Comparison of ENCODE assay signal across 16 cellular contexts in genomic region chrX:53732797-53733196, GRCh38. TPM values are rescaled to one million over a fixed set of nuclear protein-coding genes. Genes with fewer than 3 reads are reported as not detected.
DNase-seq lines count a peak whose midpoint lies in the region; ATAC-seq and TF ChIP-seq lines count a peak whose summit lies in the region.
"Had no signal": no experiment of that assay in that cellular context is flagged by ENCODE, and none has a peak within 500 bp of the region (broad histone marks: within the 10 kb centered on the region; RNA-seq: fewer than 3 reads in every experiment).

No MANE protein-coding gene starts in this region.

- intact Hi-C loops in activated CD4-positive, alpha-beta memory T cell treated with anti-CD3 and anti-CD28 coated beads for 36 hours (cut with micrococcal nuclease), result loop anchor here (1.0 to 5.0 kb wide), 3 partner anchors 16 to 100 kb away; no protein-coding TSS in a partner anchor

- peak; percentile 91 to 93 for ATAC-seq in activated T-cell treated with anti-CD3 and anti-CD28 coated beads, Interleukin-2, amount 50 U/mL, for 72 hours (replicated peaks in 1 of 2)
- ATAC-seq in GM19395 (IDR thresholded peaks at IDR 0.05; ENCODE audit: unreplicated experiment), result peak; percentile 74
- no peak for ATAC-seq in central memory CD8-positive, alpha-beta T cell (replicated peaks; ENCODE audit: extremely low read depth, poor library complexity, severe bottlenecking)
- ATAC-seq in SK-N-SH treated with all-trans-retinoic acid at 6 μM for 48 hours, result no peak
- ATAC-seq: CD8-positive, alpha-beta T cell; heart left ventricle; psoas muscle had no signal

- CTCF ChIA-PET in activated CD4-positive, alpha-beta memory T cell treated with anti-CD3 and anti-CD28 coated beads for 36 hours (lab: Charles Lee), result interaction anchor here (1.0 to 1.8 kb wide), 2 partner anchors 16 to 18 kb away, joined by 4 to 7 read pairs; no protein-coding TSS in a partner anchor

- peaks cover 0 to 2% of the 10 kb centered on the region in 2 donors for H3K9me3 Mint-ChIP-seq in activated T-cell treated with anti-CD3 and anti-CD28 coated beads, Interleukin-2, amount 50 U/mL, for 72 hours
- no peaks in the 10 kb centered on the region for H3K9me3 Mint-ChIP-seq in activated CD4-positive, alpha-beta memory T cell treated with anti-CD3 and anti-CD28 coated beads for 36 hours
- H3K9me3 Mint-ChIP-seq in central memory CD8-positive, alpha-beta T cell, result no peaks in the 10 kb centered on the region
- peaks cover 7% of the 10 kb centered on the region for H3K9me3 Mint-ChIP-seq in osteocyte (ENCODE audit: unreplicated experiment)
- H3K9me3 Mint-ChIP-seq: CD8-positive, alpha-beta T cell had no signal

- peak overlapping the region; percentile 76 to 78 for H3K4me3 Mint-ChIP-seq in activated T-cell treated with anti-CD3 and anti-CD28 coated beads, Interleukin-2, amount 50 U/mL, for 72 hours
- peak overlapping the region; percentile 60 for H3K4me3 Mint-ChIP-seq in activated CD4-positive, alpha-beta memory T cell treated with anti-CD3 and anti-CD28 coated beads for 36 hours
- H3K4me3 Mint-ChIP-seq in central memory CD8-positive, alpha-beta T cell, result no peak overlapping the region
- no peak overlapping the region for H3K4me3 Mint-ChIP-seq in osteocyte (ENCODE audit: unreplicated experiment)
- H3K4me3 Mint-ChIP-seq: nephron progenitor cell had no signal

- peak; percentile 47 to 65 for DNase-seq in activated T-cell treated with anti-CD3 and anti-CD28 coated beads, Interleukin-2, amount 50 U/mL, for 72 hours
- DNase-seq in activated T-cell treated with anti-CD3 and anti-CD28 coated beads, Interleukin-2, amount 50 U/mL, for 1 hour, result no peak
- DNase-seq in activated CD4-positive, alpha-beta memory T cell treated with anti-CD3 and anti-CD28 coated beads for 36 hours, result peak; percentile 56
- no peak for DNase-seq in central memory CD8-positive, alpha-beta T cell (ENCODE audit: low spot score in 2 of 2)
- no peak for DNase-seq in GDM1 (lab: John Stamatoyannopoulos, UW)
- DNase-seq in osteocyte (ENCODE audit: extremely low spot score, unreplicated experiment), result no peak
- DNase-seq: CD8-positive, alpha-beta T cell; esophagus squamous epithelium; heart left ventricle; NCI-H1436 treated with DMSO at 0.1 percent for 48 hours; NCI-H226; nephron progenitor cell; psoas muscle; SHP77 had no signal

- POLR2A ChIA-PET in activated CD4-positive, alpha-beta memory T cell treated with anti-CD3 and anti-CD28 coated beads for 36 hours (lab: Charles Lee), result interaction anchor here (1.6 to 5.3 kb wide), 3 partner anchors 16 to 49 kb away, joined by 6 to 79 read pairs (median 7); partner anchors contain the start of gene HUWE1

- peaks cover 12 to 15% of the 10 kb centered on the region in 2 donors for H3K36me3 Mint-ChIP-seq in activated T-cell treated with anti-CD3 and anti-CD28 coated beads, Interleukin-2, amount 50 U/mL, for 72 hours (ENCODE audit: insufficient read depth in 2 of 2)
- H3K36me3 Mint-ChIP-seq in activated CD4-positive, alpha-beta memory T cell treated with anti-CD3 and anti-CD28 coated beads for 36 hours, result peaks cover 17% of the 10 kb centered on the region
- no peaks in the 10 kb centered on the region for H3K36me3 Mint-ChIP-seq in central memory CD8-positive, alpha-beta T cell (ENCODE audit: insufficient read depth)
- no peaks in the 10 kb centered on the region for H3K36me3 Mint-ChIP-seq in osteocyte (ENCODE audit: unreplicated experiment)
- H3K36me3 Mint-ChIP-seq: CD8-positive, alpha-beta T cell had no signal

- peak overlapping the region; percentile 96 for H3K27ac Mint-ChIP-seq in activated T-cell treated with anti-CD3 and anti-CD28 coated beads, Interleukin-2, amount 50 U/mL, for 72 hours
- H3K27ac Mint-ChIP-seq in activated CD4-positive, alpha-beta memory T cell treated with anti-CD3 and anti-CD28 coated beads for 36 hours, result peak overlapping the region; percentile 100
- peak overlapping the region; percentile 43 for H3K27ac Mint-ChIP-seq in central memory CD8-positive, alpha-beta T cell (ENCODE audit: low read depth)
- H3K27ac Mint-ChIP-seq in osteocyte (ENCODE audit: unreplicated experiment), result no peak overlapping the region
- H3K27ac Mint-ChIP-seq: CD8-positive, alpha-beta T cell; nephron progenitor cell had no signal

- TF ChIP-seq CTCF in osteocyte (IDR thresholded peaks at IDR 0.05), result no peak

- peaks cover 83% of the 10 kb centered on the region for H3K4me1 Mint-ChIP-seq in activated T-cell treated with anti-CD3 and anti-CD28 coated beads, Interleukin-2, amount 50 U/mL, for 72 hours (ENCODE audit: low read depth)
- peaks cover 67% of the 10 kb centered on the region for H3K4me1 Mint-ChIP-seq in activated CD4-positive, alpha-beta memory T cell treated with anti-CD3 and anti-CD28 coated beads for 36 hours (ENCODE audit: low read depth)
- H3K4me1 Mint-ChIP-seq in central memory CD8-positive, alpha-beta T cell, result peaks cover 8% of the 10 kb centered on the region
- H3K4me1 Mint-ChIP-seq in osteocyte (ENCODE audit: unreplicated experiment), result no peaks in the 10 kb centered on the region
- H3K4me1 Mint-ChIP-seq: nephron progenitor cell had no signal

- H3K27me3 Mint-ChIP-seq in activated T-cell treated with anti-CD3 and anti-CD28 coated beads, Interleukin-2, amount 50 U/mL, for 72 hours (ENCODE audit: low read depth), result peaks cover 17% of the 10 kb centered on the region
- H3K27me3 Mint-ChIP-seq in activated CD4-positive, alpha-beta memory T cell treated with anti-CD3 and anti-CD28 coated beads for 36 hours, result no peaks in the 10 kb centered on the region
- no peaks in the 10 kb centered on the region for H3K27me3 Mint-ChIP-seq in central memory CD8-positive, alpha-beta T cell
- H3K27me3 Mint-ChIP-seq in osteocyte (ENCODE audit: unreplicated experiment), result peaks cover 10% of the 10 kb centered on the region

TF ChIP-seq in SK-N-SH treated with all-trans-retinoic acid at 6 μM for 48 hours, 23 proteins besides CTCF, POLR2A, EP300 and RAD21 (continues in another document):
- TF ChIP-seq CSRNP3 (CRISPR knock-in tag; IDR thresholded peaks at IDR 0.05) (no peak), ZNF8 (CRISPR knock-in tag; IDR thresholded peaks at IDR 0.05) (no peak), ESRRG (CRISPR knock-in tag; IDR thresholded peaks at IDR 0.05) (no peak), ARNTL (CRISPR knock-in tag; IDR thresholded peaks at IDR 0.05; ENCODE audit: borderline replicate concordance, low read depth) (no peak), BACH2 (CRISPR knock-in tag; IDR thresholded peaks at IDR 0.05; ENCODE audit: borderline replicate concordance) (no peak), TSHZ2 (CRISPR knock-in tag; IDR thresholded peaks at IDR 0.05) (no peak), ZNF70 (CRISPR knock-in tag; IDR thresholded peaks at IDR 0.05) (no peak), ZNF565 (CRISPR knock-in tag; conservative IDR thresholded peaks at IDR 0.05; ENCODE audit: low read depth) (no peak), TCF4 (CRISPR knock-in tag; IDR thresholded peaks at IDR 0.05; ENCODE audit: borderline replicate concordance) (no peak), RARB (CRISPR knock-in tag; IDR thresholded peaks at IDR 0.05) (no peak), SNAI2 (CRISPR knock-in tag; IDR thresholded peaks at IDR 0.05) (no peak), ZC3H10 (CRISPR knock-in tag; IDR thresholded peaks at IDR 0.05) (no peak), PPARA (CRISPR knock-in tag; IDR thresholded peaks at IDR 0.05; ENCODE audit: borderline replicate concordance) (no peak)

RNA-seq across cellular contexts. Expression of gene HUWE1, which starts 46.3 kb away (rescaled TPM):
- total RNA-seq in activated T-cell treated with anti-CD3 and anti-CD28 coated beads, Interleukin-2, amount 50 U/mL, for 72 hours, result 100 to 1,000 TPM; 608 to 684 TPM
- total RNA-seq in activated CD4-positive, alpha-beta memory T cell treated with anti-CD3 and anti-CD28 coated beads for 36 hours, result 100 to 1,000 TPM; 544 to 560 TPM
- 177 and 192 TPM in 2 replicates for total RNA-seq in osteocyte

Comparison
In these comparisons a context has a peak if more than half of its experiments do, and no peak if none do; other contexts are left out.
1. DNase-seq: peak in activated T-cell treated with anti-CD3 and anti-CD28 coated beads, Interleukin-2, amount 50 U/mL, for 72 hours (2 of 2) and activated CD4-positive, alpha-beta memory T cell treated with anti-CD3 and anti-CD28 coated beads for 36 hours (single experiment); none in activated T-cell treated with anti-CD3 and anti-CD28 coated beads, Interleukin-2, amount 50 U/mL, for 1 hour (single experiment), central memory CD8-positive, alpha-beta T cell (0 of 2), GDM1 (single experiment) and osteocyte (single experiment).
2. ATAC-seq: peak in activated T-cell treated with anti-CD3 and anti-CD28 coated beads, Interleukin-2, amount 50 U/mL, for 72 hours (2 of 2) and GM19395 (single experiment); none in central memory CD8-positive, alpha-beta T cell (single experiment) and SK-N-SH treated with all-trans-retinoic acid at 6 μM for 48 hours (single experiment).
3. H3K4me3 Mint-ChIP-seq: peak in activated T-cell treated with anti-CD3 and anti-CD28 coated beads, Interleukin-2, amount 50 U/mL, for 72 hours (2 of 2) and activated CD4-positive, alpha-beta memory T cell treated with anti-CD3 and anti-CD28 coated beads for 36 hours (single experiment); none in central memory CD8-positive, alpha-beta T cell (single experiment) and osteocyte (single experiment).